Comparison of ENCODE assay signal across 12 cellular contexts in genomic region chr6:135358251-135358821, GRCh38.
DNase-seq lines count a peak whose midpoint lies in the region; ATAC-seq and TF ChIP-seq lines count a peak whose summit lies in the region.
"Had no signal": no experiment of that assay in that cellular context is flagged by ENCODE, and none has a peak within 500 bp of the region (broad histone marks: within the 10 kb centered on the region; RNA-seq: fewer than 3 reads in every experiment).

No MANE protein-coding gene starts in this region.

- H3K36me3 ChIP-seq in Panc1 (ENCODE audit: control insufficient read depth, insufficient read depth, low read length): no peaks in the 10 kb centered on the region
- H3K36me3 ChIP-seq in ovary: no peaks in the 10 kb centered on the region
- H3K36me3 ChIP-seq: left lung had no signal

- in situ Hi-C loops in Panc1 (cut with HindIII; ENCODE audit: low pct_unique_long_range_greater_than_20kb, low sequenced_read_pairs): no loop called here

- intact Hi-C loops in Panc1 (cut with micrococcal nuclease; ENCODE audit: unreplicated experiment): no loop called here
- intact Hi-C loops in ovary (cut with DNase I): no loop called here

- no peak overlapping the region for H3K27ac ChIP-seq in Panc1 (ENCODE audit: low read length)
- no peak overlapping the region for H3K27ac ChIP-seq in ovary
- H3K27ac ChIP-seq: left lung had no signal

- POLR2A ChIA-PET in Panc1 (lab: Charles Lee): no interaction called here

- no peak for ATAC-seq in Panc1
- no peak for ATAC-seq in GM18867 (IDR thresholded peaks at IDR 0.05; ENCODE audit: unreplicated experiment)
- ATAC-seq: left lung had no signal

- no peak overlapping the region for H3K4me3 ChIP-seq in Panc1 (ENCODE audit: low read depth in 2 of 2, low read length in 2 of 2)
- no peak overlapping the region for H3K4me3 ChIP-seq in epithelial cell of esophagus (ENCODE audit: low read length)
- no peak overlapping the region for H3K4me3 ChIP-seq in retinal pigment epithelial cell (ENCODE audit: low read length)
- no peak overlapping the region for H3K4me3 ChIP-seq in ovary
- H3K4me3 ChIP-seq: left lung had no signal

- CTCF ChIA-PET in Panc1 (lab: Charles Lee): no interaction called here

- no TSS peak for BruUV-seq in Panc1 (replicated peaks; lab: Mats Ljungman, UMichigan)

- peak; percentile 79 for DNase-seq in GM04504 (ENCODE audit: low read depth)
- peak; percentile 45 for DNase-seq in Panc1 (ENCODE audit: low read depth, low spot score)
- DNase-seq in epithelial cell of esophagus (ENCODE audit: low read depth): peak; percentile 84
- peak; percentile 60 for DNase-seq in retinal pigment epithelial cell (ENCODE audit: low read depth)
- DNase-seq in NCI-H82 treated with DMSO at 0.1 percent for 48 hours (lab: John Stamatoyannopoulos, UW; ENCODE audit: unreplicated experiment): no peak
- DNase-seq in ovary: no peak
- DNase-seq: activated CD4-positive, alpha-beta T cell treated with anti-CD3 and anti-CD28 coated beads, Interleukin-2, amount 50 U/mL, for 1 hour; GF-D8; KBM-7; left lung; NCI-H510A treated with DMSO at 0.1 percent for 48 hours had no signal

- no peak for TF ChIP-seq CTCF in Panc1 (IDR thresholded peaks at IDR 0.05)
- no peak for TF ChIP-seq CTCF in epithelial cell of esophagus (IDR thresholded peaks at IDR 0.05; ENCODE audit: insufficient read depth, low read depth, low read length, missing control alignments)
- TF ChIP-seq CTCF in retinal pigment epithelial cell (conservative IDR thresholded peaks at IDR 0.05; ENCODE audit: low read depth, low read length): no peak
- no peak for TF ChIP-seq CTCF in ovary (IDR thresholded peaks at IDR 0.05)

- no peaks in the 10 kb centered on the region for H3K9me3 ChIP-seq in Panc1 (ENCODE audit: control insufficient read depth, insufficient read depth, low read depth, low read length)
- no peaks in the 10 kb centered on the region for H3K9me3 ChIP-seq in ovary
- H3K9me3 ChIP-seq: left lung had no signal

- no peaks in the 10 kb centered on the region for H3K4me1 ChIP-seq in Panc1 (ENCODE audit: control insufficient read depth, insufficient read depth, low read length)
- H3K4me1 ChIP-seq in ovary (ENCODE audit: insufficient read depth): no peaks in the 10 kb centered on the region
- H3K4me1 ChIP-seq: left lung had no signal

- TF ChIP-seq POLR2A in ovary (IDR thresholded peaks at IDR 0.05): no peak

- no peaks in the 10 kb centered on the region for H3K27me3 ChIP-seq in Panc1 (ENCODE audit: control insufficient read depth, insufficient read depth, low read length)
- H3K27me3 ChIP-seq in ovary: no peaks in the 10 kb centered on the region
- H3K27me3 ChIP-seq: left lung had no signal

- TF ChIP-seq EP300 in ovary (IDR thresholded peaks at IDR 0.05): no peak

- WGBS in ovary, 3 donors: 78 to 95% (median 94%) methylated on average over 1 of the region's 1 CpG

Comparison
In these comparisons a context has a peak if more than half of its experiments do, and no peak if none do; other contexts are left out.
1. DNase-seq: peak in GM04504 (single experiment), Panc1 (single experiment), epithelial cell of esophagus (single experiment) and retinal pigment epithelial cell (single experiment); none in NCI-H82 treated with DMSO at 0.1 percent for 48 hours (single experiment) and ovary (0 of 5).